ENCODE assay signal across 2 cellular contexts in the genomic region with DNA sequence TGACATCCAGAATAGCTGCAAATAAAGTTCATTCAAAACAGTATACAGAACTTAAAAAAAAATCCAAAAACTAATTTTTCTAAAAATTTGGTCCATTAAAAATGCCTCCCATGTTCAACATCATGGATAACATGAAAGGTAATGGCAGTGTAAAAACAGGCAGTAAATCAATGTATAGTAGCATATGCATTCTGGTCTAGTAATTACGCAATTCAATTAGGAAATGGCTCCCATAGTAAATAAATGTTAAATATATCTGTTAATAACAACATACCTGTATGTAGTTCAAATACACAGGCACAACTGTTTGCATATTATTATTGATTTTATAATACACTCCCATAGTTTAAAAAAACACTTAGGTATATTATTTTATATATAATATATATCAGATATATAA.
TF ChIP-seq lines count a peak whose summit lies in the region.

No MANE protein-coding gene starts in this region.

TF ChIP-seq in HepG2, 621 proteins besides CTCF, POLR2A, EP300 and RAD21:
- TF ChIP-seq CEBPB (IDR thresholded peaks at IDR 0.05; ENCODE audit: borderline replicate concordance, low read depth, low read length): peak; percentile 53; the same call in 1 of the 2 replicates
- TF ChIP-seq ZNF446 (CRISPR knock-in tag; IDR thresholded peaks at IDR 0.05): no peak
TF ChIP-seq in HepG2: peak in this region for 1.

TF ChIP-seq in Ishikawa, 13 proteins besides CTCF, POLR2A, EP300 and RAD21:
- TF ChIP-seq, protein P1, sequence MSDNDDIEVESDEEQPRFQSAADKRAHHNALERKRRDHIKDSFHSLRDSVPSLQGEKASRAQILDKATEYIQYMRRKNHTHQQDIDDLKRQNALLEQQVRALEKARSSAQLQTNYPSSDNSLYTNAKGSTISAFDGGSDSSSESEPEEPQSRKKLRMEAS (IDR thresholded peaks at IDR 0.05): no peak
- peak; percentile 58; the same call in 1 of the 2 replicates for TF ChIP-seq CEBPB (IDR thresholded peaks at IDR 0.05)
